1 cellular context compared by ENCODE assay signal in the genomic region with DNA sequence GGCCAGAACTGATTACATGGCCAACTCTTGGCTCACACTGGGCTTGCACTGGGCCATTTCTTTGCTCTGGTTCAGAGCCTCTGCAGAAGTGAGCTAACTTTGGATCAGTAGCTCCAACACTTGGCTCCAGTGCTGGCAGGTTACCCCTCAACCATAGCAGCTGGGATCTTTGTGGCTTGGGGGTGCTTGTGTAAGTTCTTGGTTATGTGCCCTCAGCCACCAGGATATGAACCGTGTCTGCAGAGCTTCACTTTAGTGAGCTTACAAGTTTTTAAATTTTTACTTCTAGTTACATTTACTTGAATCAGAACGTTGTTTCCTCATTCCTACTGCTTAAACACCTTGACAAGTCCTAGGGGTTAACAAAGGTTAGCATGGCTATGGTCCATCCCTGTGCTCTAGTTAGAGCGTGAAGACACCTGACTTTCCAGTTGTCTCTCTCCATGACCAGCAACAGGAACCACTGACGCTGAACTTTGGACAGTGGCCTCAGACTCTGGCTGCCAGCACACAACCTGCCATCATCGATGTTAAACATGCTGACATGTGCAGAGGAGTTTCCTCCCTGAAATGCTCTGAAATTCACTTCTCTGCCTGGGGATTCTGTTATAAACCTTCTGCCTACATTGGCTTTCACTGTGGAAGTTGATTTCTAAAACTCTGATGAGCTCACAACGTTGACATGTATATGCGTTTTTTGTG.
TF ChIP-seq lines count a peak whose summit lies in the region.

No MANE protein-coding gene starts in this region.

TF ChIP-seq in GM12878, 131 proteins besides CTCF, POLR2A, EP300 and RAD21:
- TF ChIP-seq ETV6 (conservative IDR thresholded peaks at IDR 0.05 in 1 of 2, IDR thresholded peaks at IDR 0.05 in 1 of 2; ENCODE audit: borderline replicate concordance in 1 of 2, low read depth in 1 of 2) (no peak), JUND (IDR thresholded peaks at IDR 0.05; ENCODE audit: low read depth, low read length) (no peak), CBX5 (IDR thresholded peaks at IDR 0.05; ENCODE audit: low read depth) (no peak), JUNB (IDR thresholded peaks at IDR 0.05) (no peak), SRF (IDR thresholded peaks at IDR 0.05; ENCODE audit: low read depth in 2 of 2, low read length in 2 of 2) (no peak), ATF7 (IDR thresholded peaks at IDR 0.05; ENCODE audit: low read depth) (no peak)
